ENCODE assay signal across 34 cellular contexts in genomic region chr10:111354859-111355258, GRCh38.
"Had no signal": no experiment of that assay in that cellular context is flagged by ENCODE, and none has a peak within 500 bp of the region (broad histone marks: within the 10 kb centered on the region; RNA-seq: fewer than 3 reads in every experiment).

No MANE protein-coding gene starts in this region.

- H3K36me3 ChIP-seq: MG63 had no signal

- DNase-seq: Karpas-422, Kasumi-1, MG63, MM.1S, MV-4-11, NCI-H1048, NCI-H1092, NCI-H1092 treated with DMSO at 0.1 percent for 48 hours, NCI-H1105, NCI-H1105 treated with DMSO at 0.1 percent for 48 hours, NCI-H1417, NCI-H1417 treated with DMSO at 0.1 percent for 48 hours, NCI-H1436, NCI-H1436 treated with DMSO at 0.1 percent for 48 hours, NCI-H146, NCI-H1694, NCI-H1694 treated with DMSO at 0.1 percent for 48 hours, NCI-H187, NCI-H187 treated with DMSO at 0.1 percent for 48 hours, NCI-H1930, NCI-H2029, NCI-H2029 treated with DMSO at 0.1 percent for 48 hours, NCI-H2081, NCI-H2081 treated with DMSO at 0.1 percent for 48 hours, NCI-H2107, NCI-H2171, NCI-H2171 treated with DMSO at 0.1 percent for 48 hours, NCI-H2227 treated with DMSO at 0.1 percent for 48 hours, NCI-H226, NCI-H345, NCI-H446, NCI-H446 treated with DMSO at 0.1 percent for 48 hours, NCI-H510A, NCI-H510A treated with DMSO at 0.1 percent for 48 hours had no signal

- H3K4me3 ChIP-seq: MG63 had no signal

- H3K9me3 ChIP-seq: MG63 had no signal
